18 cellular contexts compared by ENCODE assay signal in genomic region chr20:46998497-46999190, GRCh38.
A peak's percentile ranks its signal among the peaks of the same experiment; 100 is the strongest.
DNase-seq lines count a peak whose midpoint lies in the region; ATAC-seq and TF ChIP-seq lines count a peak whose summit lies in the region.
"Had no signal": no experiment of that assay in that cellular context is flagged by ENCODE, and none has a peak within 500 bp of the region (broad histone marks: within the 10 kb centered on the region; RNA-seq: fewer than 3 reads in every experiment).

No MANE protein-coding gene starts in this region.

- H3K36me3 ChIP-seq in upper lobe of right lung (no peaks in the 10 kb centered on the region), SJCRH30 (peaks cover 34% of the 10 kb centered on the region)
- H3K36me3 ChIP-seq: brain microvascular endothelial cell had no signal

- H3K27ac ChIP-seq in upper lobe of right lung (no peak overlapping the region), SJCRH30 (no peak overlapping the region)
- H3K27ac ChIP-seq: brain microvascular endothelial cell had no signal

- peaks cover 5 to 10% of the 10 kb centered on the region in 2 donors for H3K4me1 Mint-ChIP-seq in immature natural killer cell

- intact Hi-C loops in upper lobe of right lung (cut with DNase I) = no loop called here

- H3K4me1 ChIP-seq in upper lobe of right lung (no peaks in the 10 kb centered on the region), SJCRH30 (peaks cover 11% of the 10 kb centered on the region; the same call in 1 of the 2 replicates)

- TF ChIP-seq CTCF in upper lobe of right lung (IDR thresholded peaks at IDR 0.05) = no peak

- H3K9me3 ChIP-seq in upper lobe of right lung = no peaks in the 10 kb centered on the region
- H3K9me3 ChIP-seq in SJCRH30 (replicated peaks) = no peaks in the 10 kb centered on the region

- H3K4me3 ChIP-seq in upper lobe of right lung (no peak overlapping the region), SJCRH30 (no peak overlapping the region)

- peak; percentile 9 for DNase-seq in activated effector memory CD4-positive, alpha-beta T cell treated with anti-CD3 and anti-CD28 coated beads, Interleukin-2, amount 50 U/mL, for 16 hours
- DNase-seq in activated effector memory CD4-positive, alpha-beta T cell treated with Interleukin-2 at 50 U/mL for 16 hours = no peak
- peak; percentile 68 for DNase-seq in SKM-1 treated with dmso at 0.1 percent for 144 hours (lab: John Stamatoyannopoulos, UW; ENCODE audit: unreplicated experiment)
- DNase-seq in iPS-NIHi11 (ENCODE audit: low spot score) = peak; percentile 54
- no peak for DNase-seq in upper lobe of right lung
- no peak for DNase-seq in immature natural killer cell
- DNase-seq in stimulated activated CD4-positive, alpha-beta T cell treated with anti-CD3 and anti-CD28 coated beads, Interleukin-15, amount 100 ng/mL, for 24 hours = no peak
- DNase-seq in SJCRH30 = no peak
- DNase-seq: activated CD4-positive, alpha-beta T cell treated with anti-CD3 and anti-CD28 coated beads, Interleukin-2, amount 10 ng/mL, durations not matched to agents 7 days and 5 days; activated T-cell treated with anti-CD3 and anti-CD28 coated beads for 4 hours; brain microvascular endothelial cell; CD8-positive, alpha-beta memory T cell; Kasumi-1; left cardiac atrium; NCI-H1436 treated with DMSO at 0.1 percent for 48 hours; NCI-H748 treated with DMSO at 0.1 percent for 48 hours; stimulated activated CD4-positive, alpha-beta T cell treated with anti-CD3 and anti-CD28 coated beads, Interleukin-4, amount 100 ng/mL, for 4 hours had no signal

- no peak overlapping the region for H3K27ac Mint-ChIP-seq in immature natural killer cell
- H3K27ac Mint-ChIP-seq: activated CD4-positive, alpha-beta T cell treated with anti-CD3 and anti-CD28 coated beads, Interleukin-2, amount 10 ng/mL, durations not matched to agents 7 days and 5 days; activated naive CD8-positive, alpha-beta T cell had no signal

- peak; percentile 43 for ATAC-seq in upper lobe of right lung

- no peaks in the 10 kb centered on the region for H3K36me3 Mint-ChIP-seq in immature natural killer cell
- H3K36me3 Mint-ChIP-seq: activated naive CD8-positive, alpha-beta T cell; CD8-positive, alpha-beta memory T cell had no signal

- H3K27me3 ChIP-seq in upper lobe of right lung (peaks cover 11% of the 10 kb centered on the region), SJCRH30 (no peaks in the 10 kb centered on the region)
- H3K27me3 ChIP-seq: brain microvascular endothelial cell had no signal

- peaks cover 0 to 1% (median 0%) of the 10 kb centered on the region in 6 donors for H3K9me3 Mint-ChIP-seq in immature natural killer cell
- H3K9me3 Mint-ChIP-seq: activated CD4-positive, alpha-beta T cell treated with anti-CD3 and anti-CD28 coated beads, Interleukin-2, amount 10 ng/mL, durations not matched to agents 7 days and 5 days had no signal

- peaks cover 2 to 12% (median 7%) of the 10 kb centered on the region in 3 donors for H3K27me3 Mint-ChIP-seq in immature natural killer cell (ENCODE audit: low read depth in 3 of 3)

- H3K4me3 Mint-ChIP-seq in immature natural killer cell = no peak overlapping the region
- H3K4me3 Mint-ChIP-seq: activated CD4-positive, alpha-beta T cell treated with anti-CD3 and anti-CD28 coated beads, Interleukin-2, amount 10 ng/mL, durations not matched to agents 7 days and 5 days; activated naive CD8-positive, alpha-beta T cell; CD8-positive, alpha-beta memory T cell had no signal

Comparison
In these comparisons a context has a peak if more than half of its experiments do, and no peak if none do; other contexts are left out.
1. DNase-seq: peak in activated effector memory CD4-positive, alpha-beta T cell treated with anti-CD3 and anti-CD28 coated beads, Interleukin-2, amount 50 U/mL, for 16 hours (single experiment), SKM-1 treated with dmso at 0.1 percent for 144 hours (single experiment) and iPS-NIHi11 (single experiment); none in activated effector memory CD4-positive, alpha-beta T cell treated with Interleukin-2 at 50 U/mL for 16 hours (single experiment), upper lobe of right lung (single experiment), immature natural killer cell (0 of 3), stimulated activated CD4-positive, alpha-beta T cell treated with anti-CD3 and anti-CD28 coated beads, Interleukin-15, amount 100 ng/mL, for 24 hours (single experiment) and SJCRH30 (0 of 2).